8 cellular contexts compared by ENCODE assay signal in the genomic region with DNA sequence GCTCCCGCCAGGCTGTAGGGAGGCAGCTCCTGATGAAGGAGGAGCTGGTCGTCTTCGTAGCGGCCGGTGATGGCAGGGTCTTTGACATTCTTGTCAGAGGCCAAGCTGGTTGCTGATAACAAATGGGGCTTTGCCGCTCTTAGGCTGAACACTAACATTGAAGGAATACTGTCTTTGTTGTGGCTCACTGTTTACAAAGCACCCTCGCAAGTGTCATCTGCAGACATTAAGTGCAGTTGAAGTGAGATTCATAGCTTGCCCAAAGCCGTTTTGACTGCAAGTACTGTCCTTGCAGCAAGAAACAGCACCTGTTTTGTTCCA. TPM values are rescaled to one million over a fixed set of nuclear protein-coding genes. Genes with fewer than 3 reads are reported as not detected.
DNase-seq lines count a peak whose midpoint lies in the region; ATAC-seq and TF ChIP-seq lines count a peak whose summit lies in the region.

No MANE protein-coding gene starts in this region.

- H3K4me1 ChIP-seq in OCI-LY7 (ENCODE audit: insufficient read depth, low read length, poor library complexity, severe bottlenecking) (peaks cover 28% of the 10 kb centered on the region), parathyroid adenoma (peaks cover 4% of the 10 kb centered on the region)

- intact Hi-C loops in OCI-LY7 (cut with micrococcal nuclease; ENCODE audit: unreplicated experiment): no loop called here

- H3K9ac ChIP-seq in parathyroid adenoma: peak overlapping the region; percentile 93

- H3K4me2 ChIP-seq in OCI-LY7 (ENCODE audit: low read length): peak overlapping the region; percentile 98
- H3K4me2 ChIP-seq in parathyroid adenoma (ENCODE audit: low read length): peak overlapping the region; percentile 66

- no peaks in the 10 kb centered on the region for H3K9me2 ChIP-seq in OCI-LY7 (ENCODE audit: insufficient read depth, low read length)

- H2AFZ ChIP-seq in OCI-LY7 (ENCODE audit: low read length) (0 out of 2 replicates have a peak overlapping the region, but pooled peaks have one; percentile 49), parathyroid adenoma (peak overlapping the region; percentile 96)

- DNase-seq in H7 (no peak), OCI-LY7 (ENCODE audit: low spot score) (no peak), epithelial cell of proximal tubule (ENCODE audit: low read depth) (no peak), HK-2 (ENCODE audit: unreplicated experiment) (no peak), NOMO-1 treated with dmso at 0.1 percent for 144 hours (lab: John Stamatoyannopoulos, UW; ENCODE audit: unreplicated experiment) (no peak)
- no peak for DNase-seq in stimulated activated CD4-positive, alpha-beta T cell treated with anti-CD3 and anti-CD28 coated beads, Interleukin-1b, Interleukin-23, amount 100 ng/mL, for 48 hours

- ATAC-seq in activated CD4-positive, CD25-positive, alpha-beta regulatory T cell treated with anti-CD3 and anti-CD28 coated beads, Interleukin-2, amount 50 U/mL, for 24 hours: no peak

- H3K27ac ChIP-seq in OCI-LY7 (ENCODE audit: low read depth, low read length, poor library complexity, severe bottlenecking) (peak overlapping the region; percentile 45), parathyroid adenoma (peak overlapping the region; percentile 95)

- POLR2A ChIA-PET in OCI-LY7 (lab: Charles Lee): interaction anchor here (0.5 to 1.8 kb wide), 7 partner anchors 9 to 1004 kb away, joined by 3 to 30 read pairs (median 3); no protein-coding TSS in a partner anchor

- H3K9me3 ChIP-seq in OCI-LY7 (ENCODE audit: low read length) (no peaks in the 10 kb centered on the region), parathyroid adenoma (ENCODE audit: control insufficient read depth, low read length) (no peaks in the 10 kb centered on the region)

- BruUV-seq in OCI-LY7 (replicated peaks; lab: Mats Ljungman, UMichigan): TSS peak; percentile 81

- H3K36me3 ChIP-seq in H7 (replicated peaks; ENCODE audit: control insufficient read depth, insufficient read depth, low read length): no peaks in the 10 kb centered on the region
- H3K36me3 ChIP-seq in OCI-LY7 (ENCODE audit: insufficient read depth, low read length): peaks cover 6% of the 10 kb centered on the region
- no peaks in the 10 kb centered on the region for H3K36me3 ChIP-seq in parathyroid adenoma (ENCODE audit: control insufficient read depth, insufficient read depth, low read length)

- H3K79me2 ChIP-seq in OCI-LY7 (ENCODE audit: insufficient read depth, low read depth, low read length): peaks cover 30% of the 10 kb centered on the region
- peaks cover 19% of the 10 kb centered on the region for H3K79me2 ChIP-seq in parathyroid adenoma

- H3K27me3 ChIP-seq in H7 (ENCODE audit: control insufficient read depth, insufficient read depth, low read length) (no peaks in the 10 kb centered on the region), parathyroid adenoma (ENCODE audit: control insufficient read depth, insufficient read depth, low read length) (no peaks in the 10 kb centered on the region)

- peak overlapping the region; percentile 77 for H3K4me3 ChIP-seq in H7 (ENCODE audit: insufficient read depth, low read depth, low read length)
- peak overlapping the region; percentile 86 for H3K4me3 ChIP-seq in OCI-LY7 (ENCODE audit: low read depth, low read length, poor library complexity, severe bottlenecking)
- H3K4me3 ChIP-seq in epithelial cell of proximal tubule (ENCODE audit: low read depth, low read length): peak overlapping the region; percentile 97
- H3K4me3 ChIP-seq in parathyroid adenoma (ENCODE audit: low read depth, low read length): peak overlapping the region; percentile 96

- CTCF ChIA-PET in OCI-LY7 (lab: Charles Lee; ENCODE audit: unreplicated experiment): interaction anchor here (1.0 to 1.5 kb wide), 3 partner anchors 7 to 26 kb away, joined by 3 to 6 read pairs (median 4); no protein-coding TSS in a partner anchor

- H4K20me1 ChIP-seq in OCI-LY7 (ENCODE audit: insufficient read depth, low read length): peaks cover 4% of the 10 kb centered on the region; the same call in 1 of the 2 replicates

- TF ChIP-seq CTCF in OCI-LY7 (conservative IDR thresholded peaks at IDR 0.05; ENCODE audit: low read length) (no peak), epithelial cell of proximal tubule (conservative IDR thresholded peaks at IDR 0.05; ENCODE audit: low read depth, low read length) (no peak), parathyroid adenoma (IDR thresholded peaks at IDR 0.05) (no peak)

RNA-seq across cellular contexts. Expression of a gene that starts 0.5 kb away (rescaled TPM):
- total RNA-seq in H7 (2014; rRNA removed; shearing (Covaris generic)): 23.9 and 38.3 TPM in 2 replicates
- 39.8 and 62.0 TPM in 2 replicates for total RNA-seq in OCI-LY7 (2014; rRNA removed; shearing (Covaris generic))
- total RNA-seq in OCI-LY7 (2022) (64.5 and 70.0 TPM in 2 replicates), epithelial cell of proximal tubule (12.9 and 20.8 TPM in 2 replicates)

RNA-seq across cellular contexts. Expression of a gene that starts 34.2 kb away (rescaled TPM):
- total RNA-seq in H7 (2014; rRNA removed; shearing (Covaris generic)): 0.21 TPM in 1 of 2 replicates, not detected in the other
- total RNA-seq in OCI-LY7 (2014; rRNA removed; shearing (Covaris generic)): not detected in 2 replicates
- not detected in 2 replicates for total RNA-seq in OCI-LY7 (2022)
- total RNA-seq in epithelial cell of proximal tubule: 1.8 and 1.9 TPM in 2 replicates
